In the genomic region with DNA sequence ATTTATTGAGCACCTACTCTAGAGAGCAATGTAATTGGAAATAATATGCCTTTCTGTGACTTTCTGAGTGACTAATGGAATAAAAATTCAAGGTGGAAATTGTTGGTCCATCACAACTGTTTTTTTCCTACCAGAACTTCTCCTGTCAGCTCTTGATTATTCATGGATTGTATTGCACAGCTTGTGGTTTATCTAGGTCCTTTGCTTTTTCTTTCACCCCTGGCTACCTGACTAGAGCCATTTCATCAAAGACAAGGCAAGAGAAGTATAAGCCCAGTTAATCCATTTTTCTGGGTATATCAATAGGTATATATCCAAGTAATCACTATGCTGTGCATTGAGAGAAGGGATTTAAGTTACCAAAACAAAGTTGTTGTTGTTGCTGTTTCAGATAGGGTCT, we compare ENCODE assay signal across 22 cellular contexts.
"Had no signal": no experiment of that assay in that cellular context is flagged by ENCODE, and none has a peak within 500 bp of the region (broad histone marks: within the 10 kb centered on the region; RNA-seq: fewer than 3 reads in every experiment).

No MANE protein-coding gene starts in this region.

- ATAC-seq: HepG2 had no signal

- DNase-seq: IMR-90, Karpas-422, KG1, MG63, NCI-H1092, NCI-H1105 treated with DMSO at 0.1 percent for 48 hours, NCI-H1417 treated with DMSO at 0.1 percent for 48 hours, NCI-H146, NCI-H1694 treated with DMSO at 0.1 percent for 48 hours, NCI-H2029, NCI-H2081 treated with DMSO at 0.1 percent for 48 hours, NCI-H2171, NCI-H226, NCI-H446, NCI-H510A, NCI-H524 treated with DMSO at 0.1 percent for 48 hours, NCI-H69, NCI-H774, Right ventricle myocardium superior, RPMI8226, SIG-M5 had no signal
